In the genomic region with DNA sequence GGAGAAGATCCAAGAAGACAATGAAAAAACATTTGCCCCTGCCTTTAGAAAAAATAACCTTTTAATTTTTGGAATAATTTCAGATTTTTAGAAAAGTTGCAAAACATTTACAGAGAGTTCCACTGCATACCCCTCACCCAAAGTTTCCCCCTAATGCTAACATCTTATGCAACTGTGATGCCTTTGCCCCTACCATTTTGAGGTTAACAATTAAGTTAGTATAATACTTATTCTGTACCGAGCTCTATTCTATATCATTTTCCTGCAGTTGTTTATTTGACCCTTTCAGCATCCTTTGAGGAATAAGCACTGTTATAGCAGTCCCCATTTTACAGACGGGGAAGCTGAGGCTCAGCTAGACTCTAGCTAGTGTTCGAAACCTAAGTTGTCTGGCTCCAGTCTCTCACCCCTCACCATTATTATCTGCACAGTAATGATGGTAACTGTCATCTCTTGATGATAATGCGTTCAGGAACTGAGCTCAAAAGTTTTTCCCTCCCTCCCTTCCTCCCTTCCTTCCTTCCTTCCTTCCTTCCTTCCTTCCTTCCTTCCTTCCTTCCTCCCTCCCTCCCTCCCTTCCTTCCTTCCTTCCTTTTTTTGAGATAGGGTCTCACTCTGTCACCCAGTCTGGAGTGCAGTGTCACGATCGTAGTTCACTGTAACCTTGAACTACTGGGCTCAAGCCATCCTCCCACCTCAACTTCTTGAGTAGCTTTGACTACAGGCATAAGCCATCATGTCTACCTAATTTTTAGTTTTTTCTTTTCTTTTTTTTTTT, we compare ENCODE assay signal across 21 cellular contexts.
DNase-seq lines count a peak whose midpoint lies in the region; ATAC-seq, FAIRE-seq and TF ChIP-seq lines count a peak whose summit lies in the region.
"Had no signal": no experiment of that assay in that cellular context is flagged by ENCODE, and none has a peak within 500 bp of the region (broad histone marks: within the 10 kb centered on the region; RNA-seq: fewer than 3 reads in every experiment).

No MANE protein-coding gene starts in this region.

- H3K4me3 Mint-ChIP-seq in activated T-helper 17 cell treated with anti-CD3 and anti-CD28 coated beads, Interleukin-2, amount 50 U/mL, for 72 hours, result no peak overlapping the region
- H3K4me3 Mint-ChIP-seq in naive thymus-derived CD8-positive, alpha-beta T cell, result peak overlapping the region in 6 of 10 donors; percentile 45 to 78 (median 62)

- H3K4me1 ChIP-seq in BLaER1 treated with 17β-estradiol and CSF1 and Interleukin-3, amounts not matched to agents 10 nM and 100 nM, result peaks cover 34 to 90% (median 53%) of the 10 kb centered on the region in 10 experiments

- H3K27ac ChIP-seq in BLaER1 treated with 17β-estradiol and CSF1 and Interleukin-3, amounts not matched to agents 10 nM and 100 nM, result peak overlapping the region in 8 of 11 experiments; percentile 7 to 57 (median 29); a peak in 11 of 22 replicates
- H3K27ac ChIP-seq: C4-2B, GM23248, PC-9 had no signal

- no peaks in the 10 kb centered on the region for H3K9me3 ChIP-seq in BLaER1 treated with 17β-estradiol and CSF1 and Interleukin-3, amounts not matched to agents 10 nM and 100 nM (replicated peaks in 1 of 11)

- peaks cover 33% of the 10 kb centered on the region for H3K4me1 Mint-ChIP-seq in activated T-helper 17 cell treated with anti-CD3 and anti-CD28 coated beads, Interleukin-2, amount 50 U/mL, for 72 hours
- peaks cover 44 to 90% (median 86%) of the 10 kb centered on the region in 4 donors for H3K4me1 Mint-ChIP-seq in naive thymus-derived CD8-positive, alpha-beta T cell

- peak overlapping the region; percentile 80 for H3K27ac Mint-ChIP-seq in activated T-helper 17 cell treated with anti-CD3 and anti-CD28 coated beads, Interleukin-2, amount 50 U/mL, for 72 hours
- peak overlapping the region in 7 of 10 donors; percentile 7 to 69 (median 64) for H3K27ac Mint-ChIP-seq in naive thymus-derived CD8-positive, alpha-beta T cell

- H3K4me2 ChIP-seq in BLaER1 treated with 17β-estradiol and CSF1 and Interleukin-3, amounts not matched to agents 10 nM and 100 nM, result peak overlapping the region; percentile 60 to 88 (median 75)
- H3K4me2 ChIP-seq: PC-9 had no signal

- H3K9ac ChIP-seq in BLaER1 treated with 17β-estradiol and CSF1 and Interleukin-3, amounts not matched to agents 10 nM and 100 nM, result peak overlapping the region in 1 of 11 experiments; percentile 23; a peak in 1 of 22 replicates
- H3K9ac ChIP-seq: GM23248 had no signal

- no peaks in the 10 kb centered on the region for H3K27me3 Mint-ChIP-seq in activated T-helper 17 cell treated with anti-CD3 and anti-CD28 coated beads, Interleukin-2, amount 50 U/mL, for 72 hours
- H3K27me3 Mint-ChIP-seq in naive thymus-derived CD8-positive, alpha-beta T cell, result no peaks in the 10 kb centered on the region

- no peaks in the 10 kb centered on the region for H3K9me3 Mint-ChIP-seq in activated T-helper 17 cell treated with anti-CD3 and anti-CD28 coated beads, Interleukin-2, amount 50 U/mL, for 72 hours
- H3K9me3 Mint-ChIP-seq in naive thymus-derived CD8-positive, alpha-beta T cell, result no peaks in the 10 kb centered on the region

- no peaks in the 10 kb centered on the region for H3K27me3 ChIP-seq in BLaER1 treated with 17β-estradiol and CSF1 and Interleukin-3, amounts not matched to agents 10 nM and 100 nM

- TF ChIP-seq POLR2A in GM12891 (IDR thresholded peaks at IDR 0.05; ENCODE audit: low read depth, low read length), result no peak

- no peak for ATAC-seq in activated T-helper 17 cell treated with anti-CD3 and anti-CD28 coated beads, Interleukin-2, amount 50 U/mL, for 72 hours (replicated peaks)
- ATAC-seq in naive thymus-derived CD8-positive, alpha-beta T cell, result no peak
- no peak for ATAC-seq in GM21515 (IDR thresholded peaks at IDR 0.05; ENCODE audit: unreplicated experiment)
- ATAC-seq: HCT116, SK-N-SH treated with all-trans-retinoic acid at 6 μM for 48 hours had no signal

- peaks cover 0 to 12% (median 0%) of the 10 kb centered on the region in 11 experiments; a peak in 3 of 22 replicates for H3K36me3 ChIP-seq in BLaER1 treated with 17β-estradiol and CSF1 and Interleukin-3, amounts not matched to agents 10 nM and 100 nM

- peak; percentile 40 for FAIRE-seq in GM12891 (lab: Jason Lieb, UNC)
- FAIRE-seq: G401.6, GM12892, HTR-8/SVneo had no signal

- no peak overlapping the region for H3K4me3 ChIP-seq in BLaER1 treated with 17β-estradiol and CSF1 and Interleukin-3, amounts not matched to agents 10 nM and 100 nM
- H3K4me3 ChIP-seq: GM23248, PC-9 had no signal

- H3K36me3 Mint-ChIP-seq in activated T-helper 17 cell treated with anti-CD3 and anti-CD28 coated beads, Interleukin-2, amount 50 U/mL, for 72 hours (ENCODE audit: low read depth), result peaks cover 8% of the 10 kb centered on the region
- H3K36me3 Mint-ChIP-seq in naive thymus-derived CD8-positive, alpha-beta T cell, result no peaks in the 10 kb centered on the region

- POLR2A ChIA-PET in naive thymus-derived CD8-positive, alpha-beta T cell (lab: Charles Lee), result interaction anchor here (0.7 to 1.7 kb wide), 6 partner anchors 11 to 73 kb away, joined by 3 to 4 read pairs (median 4); no protein-coding TSS in a partner anchor

- peaks cover 0 to 84% (median 0%) of the 10 kb centered on the region in 11 experiments; a peak in 8 of 22 replicates for H4K20me1 ChIP-seq in BLaER1 treated with 17β-estradiol and CSF1 and Interleukin-3, amounts not matched to agents 10 nM and 100 nM

- no peak for DNase-seq in GM12891 (ENCODE audit: insufficient read length, low spot score)
- no peak for DNase-seq in naive thymus-derived CD8-positive, alpha-beta T cell
- DNase-seq in DMS114 treated with DMSO at 0.1 percent for 48 hours (lab: John Stamatoyannopoulos, UW; ENCODE audit: unreplicated experiment), result no peak
- no peak for DNase-seq in NCI-H2171 treated with DMSO at 0.1 percent for 48 hours (lab: John Stamatoyannopoulos, UW)
- DNase-seq in SHP77 (lab: John Stamatoyannopoulos, UW), result no peak
- DNase-seq: DMS79 treated with DMSO at 0.1 percent for 48 hours, NCI-H1092 treated with DMSO at 0.1 percent for 48 hours, NCI-H187, NCI-H446, NCI-H748 treated with DMSO at 0.1 percent for 48 hours had no signal

TF ChIP-seq in GM12891, 5 proteins besides CTCF, POLR2A, EP300 and RAD21:
- TF ChIP-seq POLR2AphosphoS5 (IDR thresholded peaks at IDR 0.05; ENCODE audit: low read depth, low read length) (no peak), POU2F2 (IDR thresholded peaks at IDR 0.05; ENCODE audit: low read depth, low read length) (no peak), SPI1 (IDR thresholded peaks at IDR 0.05; ENCODE audit: low read depth, low read length) (no peak), PAX5 (IDR thresholded peaks at IDR 0.05; ENCODE audit: insufficient read depth, low read length, severe bottlenecking) (no peak), TAF1 (IDR thresholded peaks at IDR 0.05; ENCODE audit: low read depth, low read length) (no peak)
TF ChIP-seq in GM12891: peak in this region for 0.
